23 cellular contexts compared by ENCODE assay signal in genomic region chr14:58444627-58445026, GRCh38. TPM values are rescaled to one million over a fixed set of nuclear protein-coding genes. Genes with fewer than 3 reads are reported as not detected.
DNase-seq lines count a peak whose midpoint lies in the region; ATAC-seq, FAIRE-seq and TF ChIP-seq lines count a peak whose summit lies in the region.
"Had no signal": no experiment of that assay in that cellular context is flagged by ENCODE, and none has a peak within 500 bp of the region (broad histone marks: within the 10 kb centered on the region; RNA-seq: fewer than 3 reads in every experiment).

No MANE protein-coding gene starts in this region.

- DNase-seq in A549 (ENCODE audit: low read depth in 1 of 2, low spot score in 1 of 2) (no peak), NCI-H226 (peak; percentile 6), hepatocyte (ENCODE audit: low spot score) (peak; percentile 20), thoracic aorta (ENCODE audit: low spot score) (no peak), sciatic nerve (ENCODE audit: low spot score) (no peak), GF-D8 (lab: John Stamatoyannopoulos, UW) (no peak)
- DNase-seq: AML-193; Caco-2; CD4-positive, alpha-beta T cell; DMS153; DMS79; GDM1; GOT3; H7; HFFc6 had no signal

- no peak for ATAC-seq in A549
- peak; percentile 79 for ATAC-seq in thoracic aorta (ENCODE audit: insufficient number of reproducible peaks, low FRiP score, low read depth)
- ATAC-seq in HG02840 (IDR thresholded peaks at IDR 0.05; ENCODE audit: low FRiP score, unreplicated experiment): no peak
- no peak for ATAC-seq in sciatic nerve
- ATAC-seq: HCT116, HepG2 had no signal

- no peak overlapping the region for H3K4me2 ChIP-seq in A549
- H3K4me2 ChIP-seq in hepatocyte: no peak overlapping the region

- H3K36me3 ChIP-seq in hepatocyte (replicated peaks; ENCODE audit: insufficient read depth, low read depth): no peaks in the 10 kb centered on the region
- peaks cover 11% of the 10 kb centered on the region for H3K36me3 ChIP-seq in thoracic aorta

- CTCF ChIA-PET in A549 (lab: Yijun Ruan, JAX): interaction anchor here (0.7 to 1.7 kb wide), 2 partner anchors 11 to 12 kb away, joined by 5 to 8 read pairs; no protein-coding TSS in a partner anchor

- no peak overlapping the region for H3K27ac ChIP-seq in A549
- peak overlapping the region; percentile 38 for H3K27ac ChIP-seq in hepatocyte
- peak overlapping the region; percentile 42 to 61 for H3K27ac ChIP-seq in thoracic aorta
- H3K27ac ChIP-seq: C4-2B had no signal

- H3K4me1 ChIP-seq in A549 (peaks cover 5% of the 10 kb centered on the region; the same call in 1 of the 3 replicates), hepatocyte (ENCODE audit: insufficient read depth) (no peaks in the 10 kb centered on the region), thoracic aorta (ENCODE audit: control insufficient read depth in 1 of 2, low read depth in 2 of 2) (peaks cover 0 to 7% of the 10 kb centered on the region in 2 donors)
- H3K4me1 ChIP-seq: Caco-2 had no signal

- no peaks in the 10 kb centered on the region for H4K20me1 ChIP-seq in hepatocyte (ENCODE audit: insufficient read depth, poor library complexity, severe bottlenecking)

- TF ChIP-seq EP300 in A549 (IDR thresholded peaks at IDR 0.05): no peak

- POLR2A ChIA-PET in A549 (lab: Yijun Ruan, JAX): interaction anchor here (1.2 kb wide), 1 partner anchor 17 kb away, joined by 4 read pairs; the partner anchor contains the start of genes KIAA0586 and TIMM9

- whole genome bisulfite sequencing in A549 (ENCODE audit: missing lambda C conversion rate): 95% methylated on average over 5 of the region's 5 CpGs
- 91% methylated on average over 5 of the region's 5 CpGs for WGBS in hepatocyte (ENCODE audit: low lambda C conversion rate, missing lambda C conversion rate)

- H3K9me2 ChIP-seq in hepatocyte (replicated peaks; ENCODE audit: insufficient read depth): no peaks in the 10 kb centered on the region

- no peak overlapping the region for H2AFZ ChIP-seq in hepatocyte

- H3K79me2 ChIP-seq in hepatocyte: no peaks in the 10 kb centered on the region

- intact Hi-C loops in sciatic nerve (cut with DNase I): no loop called here

- TF ChIP-seq POLR2A in A549 (IDR thresholded peaks at IDR 0.05; ENCODE audit: low read length): no peak

- H3K27me3 ChIP-seq in hepatocyte (no peaks in the 10 kb centered on the region), thoracic aorta (replicated peaks; ENCODE audit: insufficient read depth) (no peaks in the 10 kb centered on the region)

- H3K4me3 ChIP-seq in A549: no peak overlapping the region
- H3K4me3 ChIP-seq in hepatocyte: no peak overlapping the region
- no peak overlapping the region for H3K4me3 ChIP-seq in thoracic aorta

- no peak for FAIRE-seq in A549 (lab: Jason Lieb, UNC)
- FAIRE-seq: A204.1, HepG2 had no signal

- H3K9me3 ChIP-seq in A549 (no peaks in the 10 kb centered on the region), hepatocyte (ENCODE audit: low read depth) (no peaks in the 10 kb centered on the region), thoracic aorta (no peaks in the 10 kb centered on the region)
- H3K9me3 ChIP-seq: Caco-2 had no signal

- no peak for TF ChIP-seq CTCF in A549 (IDR thresholded peaks at IDR 0.05)
- TF ChIP-seq CTCF in hepatocyte (IDR thresholded peaks at IDR 0.05; ENCODE audit: poor library complexity): no peak
- TF ChIP-seq CTCF in thoracic aorta (IDR thresholded peaks at IDR 0.05): no peak

- TF ChIP-seq RAD21 in A549 (conservative IDR thresholded peaks at IDR 0.05 in 1 of 2, IDR thresholded peaks at IDR 0.05 in 1 of 2): no peak

TF ChIP-seq in A549, 52 proteins besides CTCF, POLR2A, EP300 and RAD21:
- TF ChIP-seq CEBPB (IDR thresholded peaks at IDR 0.05) (no peak), MAFK (IDR thresholded peaks at IDR 0.05; ENCODE audit: partially characterized antibody) (peak; percentile 18), ESRRA (IDR thresholded peaks at IDR 0.05; ENCODE audit: borderline replicate concordance, low read length) (no peak), EHF (CRISPR knock-in tag; IDR thresholded peaks at IDR 0.05) (no peak)

RNA-seq across cellular contexts. Expression of gene KIAA0586, which starts 17.1 kb away (rescaled TPM):
- polyA plus RNA-seq in A549 (2011; rRNA removed) (18.5 and 22.2 TPM in 2 replicates), A549 (2017; fragmentation: RNase III; extraction: RNeasy Plus Mini Kit Qiagen cat#74134 plus additional on column Dnase treatment) (10.6 to 12.5 TPM (median 10.8 TPM) in 3 replicates), hepatocyte (6.1 and 7.3 TPM in 2 replicates)
- polyA plus RNA-seq in A549 (2012; cell fraction: cytosol; rRNA removed): 4.0 and 4.1 TPM in 2 replicates
- polyA plus RNA-seq in A549 (2012; cell fraction: nucleus; rRNA removed): 4.0 and 6.5 TPM in 2 replicates
- 16.7 and 20.5 TPM in 2 replicates for polyA minus RNA-seq in A549 (2011; rRNA and poly(A)+ RNA removed)
- total RNA-seq in hepatocyte (14.0 and 21.4 TPM in 2 replicates), thoracic aorta (10 to 100 TPM; 18.0 to 45.7 TPM), sciatic nerve (19.3 TPM)

RNA-seq across cellular contexts. Expression of gene TIMM9, which starts 17.3 kb away (rescaled TPM):
- polyA plus RNA-seq in A549 (2011; rRNA removed) (64.0 and 70.1 TPM in 2 replicates), A549 (2017; fragmentation: RNase III; extraction: RNeasy Plus Mini Kit Qiagen cat#74134 plus additional on column Dnase treatment) (96.3 to 107 TPM (median 101 TPM) in 3 replicates), hepatocyte (44.8 and 63.6 TPM in 2 replicates)
- polyA plus RNA-seq in A549 (2012; cell fraction: cytosol; rRNA removed): 31.4 and 33.6 TPM in 2 replicates
- 8.8 and 9.3 TPM in 2 replicates for polyA plus RNA-seq in A549 (2012; cell fraction: nucleus; rRNA removed)
- 28.3 and 29.7 TPM in 2 replicates for polyA minus RNA-seq in A549 (2011; rRNA and poly(A)+ RNA removed)
- total RNA-seq in hepatocyte (65.5 and 70.9 TPM in 2 replicates), thoracic aorta (10 to 100 TPM; 43.9 to 87.1 TPM), sciatic nerve (26.7 TPM)

RNA-seq across cellular contexts. Expression of gene TOMM20L, which starts 48.9 kb away (rescaled TPM):
- polyA plus RNA-seq in A549 (2011; rRNA removed) (not detected in 2 replicates), A549 (2017; fragmentation: RNase III; extraction: RNeasy Plus Mini Kit Qiagen cat#74134 plus additional on column Dnase treatment) (not detected in 3 replicates), hepatocyte (0.33 TPM in 1 of 2 replicates, not detected in the other)
- polyA plus RNA-seq in A549 (2012; cell fraction: cytosol; rRNA removed): not detected in 2 replicates
- not detected in 2 replicates for polyA plus RNA-seq in A549 (2012; cell fraction: nucleus; rRNA removed)
- polyA minus RNA-seq in A549 (2011; rRNA and poly(A)+ RNA removed): not detected in 2 replicates
- total RNA-seq in hepatocyte (not detected in 2 replicates), thoracic aorta (not detected), sciatic nerve (not detected)
- total RNA-seq: Daoy, H7, HFFc6 had no signal
- polyA plus RNA-seq: BJ, HepG2, IgD-negative memory B cell had no signal

Comparison
In these comparisons a context has a peak if more than half of its experiments do, and no peak if none do; other contexts are left out.
1. DNase-seq: peak in NCI-H226 (single experiment) and hepatocyte (single experiment); none in A549 (0 of 2), thoracic aorta (single experiment), sciatic nerve (single experiment) and GF-D8 (single experiment).
2. H3K27ac ChIP-seq: peak in hepatocyte (single experiment) and thoracic aorta (2 of 2); none in A549 (0 of 2).